10 cellular contexts compared by ENCODE assay signal in the genomic region with DNA sequence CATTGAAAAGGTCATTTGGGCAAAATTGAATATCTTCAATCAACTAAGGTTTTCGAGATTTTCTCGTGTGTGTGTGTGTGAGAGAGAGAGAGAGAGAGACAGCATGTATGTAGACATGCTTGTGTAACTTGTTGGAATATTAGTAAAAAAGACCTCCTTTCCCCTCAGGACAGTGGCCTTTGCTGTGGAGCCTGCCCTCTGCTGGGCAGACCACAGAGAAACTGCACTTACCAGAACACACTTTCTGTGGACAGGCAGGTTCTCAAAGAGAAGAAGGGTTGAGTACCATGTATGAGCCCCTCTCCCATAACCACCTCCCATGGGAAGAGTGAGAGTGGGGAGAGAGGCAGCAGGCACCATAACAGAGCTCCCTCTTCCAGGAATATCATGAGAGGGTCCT. TPM values are rescaled to one million over a fixed set of nuclear protein-coding genes. Genes with fewer than 3 reads are reported as not detected.
A peak's percentile ranks its signal among the peaks of the same experiment; 100 is the strongest.
DNase-seq lines count a peak whose midpoint lies in the region; ATAC-seq and TF ChIP-seq lines count a peak whose summit lies in the region.
"Had no signal": no experiment of that assay in that cellular context is flagged by ENCODE, and none has a peak within 500 bp of the region (broad histone marks: within the 10 kb centered on the region; RNA-seq: fewer than 3 reads in every experiment).

No MANE protein-coding gene starts in this region.

- H3K4me2 ChIP-seq in Loucy (ENCODE audit: low read depth, low read length, poor library complexity, severe bottlenecking) (no peak overlapping the region), parathyroid adenoma (ENCODE audit: low read length) (no peak overlapping the region)

- ATAC-seq in GM21515 (IDR thresholded peaks at IDR 0.05; ENCODE audit: unreplicated experiment), result no peak

- no peaks in the 10 kb centered on the region for H3K9me2 ChIP-seq in Loucy (replicated peaks; ENCODE audit: low read depth, low read length)

- peak; percentile 35 for TF ChIP-seq CTCF in GM12865 (IDR thresholded peaks at IDR 0.05; ENCODE audit: insufficient read depth, low read depth, low read length, missing control alignments)
- TF ChIP-seq CTCF in Loucy (conservative IDR thresholded peaks at IDR 0.05; ENCODE audit: low read length), result peak; percentile 74
- TF ChIP-seq CTCF in choroid plexus epithelial cell (conservative IDR thresholded peaks at IDR 0.05; ENCODE audit: low read depth, low read length), result peak; percentile 49
- TF ChIP-seq CTCF in parathyroid adenoma (IDR thresholded peaks at IDR 0.05), result peak; percentile 38

- POLR2A ChIA-PET in CD8-positive, alpha-beta memory T cell (lab: Charles Lee), result no interaction called here

- no peaks in the 10 kb centered on the region for H3F3A ChIP-seq in Loucy (ENCODE audit: low read depth)

- H3K4me3 ChIP-seq in GM12865 (ENCODE audit: low read depth, low read length) (no peak overlapping the region), Loucy (ENCODE audit: low read length, poor library complexity, severe bottlenecking) (no peak overlapping the region), choroid plexus epithelial cell (ENCODE audit: low read depth, low read length) (no peak overlapping the region), parathyroid adenoma (ENCODE audit: low read depth, low read length) (no peak overlapping the region)
- no peak overlapping the region for H3K4me3 ChIP-seq in CD8-positive, alpha-beta memory T cell (ENCODE audit: low read length)

- H3K4me1 Mint-ChIP-seq in CD8-positive, alpha-beta memory T cell, result no peaks in the 10 kb centered on the region
- H3K4me1 Mint-ChIP-seq: activated naive CD4-positive, alpha-beta T cell treated with anti-CD3 and anti-CD28 coated beads, Interleukin-2, amount 50 U/mL, for 24 hours had no signal

- H3K27ac ChIP-seq in parathyroid adenoma, result no peak overlapping the region
- no peak overlapping the region for H3K27ac ChIP-seq in CD8-positive, alpha-beta memory T cell (ENCODE audit: low read depth, low read length)

- H3K27ac Mint-ChIP-seq in CD8-positive, alpha-beta memory T cell, result no peak overlapping the region
- H3K27ac Mint-ChIP-seq: activated naive CD4-positive, alpha-beta T cell treated with anti-CD3 and anti-CD28 coated beads, Interleukin-2, amount 50 U/mL, for 24 hours had no signal

- H3K79me2 ChIP-seq in Loucy (ENCODE audit: insufficient read depth, low read length), result no peaks in the 10 kb centered on the region
- no peaks in the 10 kb centered on the region for H3K79me2 ChIP-seq in parathyroid adenoma

- CTCF ChIA-PET in CD8-positive, alpha-beta memory T cell (lab: Charles Lee), result no interaction called here

- H3K9me3 ChIP-seq in Loucy (ENCODE audit: insufficient read depth, low read depth, low read length), result no peaks in the 10 kb centered on the region
- no peaks in the 10 kb centered on the region for H3K9me3 ChIP-seq in parathyroid adenoma (ENCODE audit: control insufficient read depth, low read length)
- no peaks in the 10 kb centered on the region for H3K9me3 ChIP-seq in CD8-positive, alpha-beta memory T cell (ENCODE audit: low read length)

- H3K4me1 ChIP-seq in Loucy (ENCODE audit: insufficient read depth, low read length, poor library complexity, severe bottlenecking) (no peaks in the 10 kb centered on the region), parathyroid adenoma (peaks cover 10% of the 10 kb centered on the region)
- no peaks in the 10 kb centered on the region for H3K4me1 ChIP-seq in CD8-positive, alpha-beta memory T cell (ENCODE audit: insufficient read depth, low read length)

- H3K36me3 ChIP-seq in Loucy (ENCODE audit: insufficient read depth, low read length) (no peaks in the 10 kb centered on the region), parathyroid adenoma (ENCODE audit: control insufficient read depth, insufficient read depth, low read length) (no peaks in the 10 kb centered on the region)
- no peaks in the 10 kb centered on the region for H3K36me3 ChIP-seq in CD8-positive, alpha-beta memory T cell (ENCODE audit: insufficient read depth, low read length)

- H3K36me3 Mint-ChIP-seq in CD8-positive, alpha-beta memory T cell, result no peaks in the 10 kb centered on the region
- H3K36me3 Mint-ChIP-seq: activated naive CD4-positive, alpha-beta T cell treated with anti-CD3 and anti-CD28 coated beads, Interleukin-2, amount 50 U/mL, for 24 hours had no signal

- H2AFZ ChIP-seq in Loucy (ENCODE audit: low read length) (no peak overlapping the region), parathyroid adenoma (no peak overlapping the region)

- H3K27me3 Mint-ChIP-seq in CD8-positive, alpha-beta memory T cell, result peaks cover 0 to 11% of the 10 kb centered on the region in 2 donors

- H3K27me3 ChIP-seq in Loucy (ENCODE audit: insufficient read depth, low read length, poor library complexity, severe bottlenecking) (no peaks in the 10 kb centered on the region), parathyroid adenoma (ENCODE audit: control insufficient read depth, insufficient read depth, low read length) (no peaks in the 10 kb centered on the region)
- H3K27me3 ChIP-seq in CD8-positive, alpha-beta memory T cell (ENCODE audit: insufficient read depth, low read length, poor library complexity, severe bottlenecking), result no peaks in the 10 kb centered on the region

- H3K9me3 Mint-ChIP-seq in CD8-positive, alpha-beta memory T cell, result no peaks in the 10 kb centered on the region
- H3K9me3 Mint-ChIP-seq: activated naive CD4-positive, alpha-beta T cell treated with anti-CD3 and anti-CD28 coated beads, Interleukin-2, amount 50 U/mL, for 24 hours had no signal

- no peaks in the 10 kb centered on the region for H4K20me1 ChIP-seq in Loucy (ENCODE audit: insufficient read depth, low read length, poor library complexity, severe bottlenecking)

- no peak overlapping the region for H3K4me3 Mint-ChIP-seq in CD8-positive, alpha-beta memory T cell
- H3K4me3 Mint-ChIP-seq: activated naive CD4-positive, alpha-beta T cell treated with anti-CD3 and anti-CD28 coated beads, Interleukin-2, amount 50 U/mL, for 24 hours had no signal

- H3K9ac ChIP-seq in Loucy (ENCODE audit: low read depth, low read length, poor library complexity, severe bottlenecking) (no peak overlapping the region), parathyroid adenoma (no peak overlapping the region)

- peak; percentile 36 for DNase-seq in GM12865 (ENCODE audit: low read depth)
- DNase-seq in choroid plexus epithelial cell (ENCODE audit: low read depth), result peak; percentile 31
- no peak for DNase-seq in CD8-positive, alpha-beta memory T cell
- DNase-seq in NCI-H526 treated with DMSO at 0.1 percent for 48 hours (lab: John Stamatoyannopoulos, UW), result no peak
- DNase-seq: activated CD4-positive, alpha-beta T cell treated with anti-CD3 and anti-CD28 coated beads, Interleukin-2, amount 50 U/mL, for 4 hours; NCI-H1092 had no signal

RNA-seq across cellular contexts. Expression of a gene that starts 45.6 kb away (rescaled TPM):
- total RNA-seq in CD8-positive, alpha-beta memory T cell, result not detected
- polyA plus RNA-seq in CD8-positive, alpha-beta memory T cell, result not detected

Comparison
In these comparisons a context has a peak if more than half of its experiments do, and no peak if none do; other contexts are left out.
1. DNase-seq: peak in GM12865 (single experiment) and choroid plexus epithelial cell (single experiment); none in CD8-positive, alpha-beta memory T cell (0 of 5) and NCI-H526 treated with DMSO at 0.1 percent for 48 hours (single experiment).
2. Peak in every context shown above with its lines, with median percentiles within 50 percentile points of each other: CTCF ChIP-seq.